Comparison of ENCODE assay signal across 1 cellular context in the genomic region with DNA sequence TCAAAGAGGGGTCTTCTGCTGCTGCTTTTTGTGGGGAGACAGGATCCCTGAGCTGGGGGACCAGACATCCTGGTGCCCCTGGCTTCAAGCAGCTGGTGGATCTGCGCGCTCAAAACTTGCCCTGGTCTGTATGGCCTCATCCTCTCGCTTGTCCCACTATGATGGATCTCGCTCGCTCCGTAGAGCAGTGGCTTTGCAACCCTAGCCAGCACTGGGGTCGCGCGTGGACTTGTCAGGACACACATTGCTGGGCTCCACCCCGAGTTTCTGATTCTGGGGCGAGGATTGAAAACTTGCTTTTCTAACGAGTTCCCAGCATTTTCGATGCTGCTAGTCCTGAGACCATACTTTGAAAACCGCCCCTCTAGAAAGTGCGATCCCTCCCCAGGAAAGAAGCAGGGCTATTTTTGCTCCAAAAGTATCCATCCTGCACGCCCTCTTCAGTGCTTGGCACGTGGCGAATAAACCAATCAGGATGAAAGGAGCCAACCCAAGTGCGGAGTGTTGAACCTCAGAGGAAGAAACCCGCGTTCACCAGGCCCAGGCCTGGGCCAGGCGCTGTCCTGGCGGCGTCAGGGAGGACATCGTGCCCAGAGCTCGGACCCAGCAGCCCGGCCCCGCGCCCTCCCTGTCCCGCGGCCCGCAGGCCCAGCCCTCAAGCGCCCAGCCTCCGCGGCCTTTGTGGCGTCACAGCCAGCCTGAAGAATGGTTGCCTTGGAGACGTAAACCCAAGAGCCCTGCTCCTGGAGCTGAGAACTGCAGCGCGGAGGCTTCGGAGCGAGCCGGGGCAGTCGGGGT.
TF ChIP-seq lines count a peak whose summit lies in the region.

A gene (plus strand): TSS at position 731 of the 798 bp plus-strand sequence. CDS start 1,092 bp downstream, outside the sequence.

TF ChIP-seq in HepG2, 621 proteins besides CTCF, POLR2A, EP300 and RAD21:
- TF ChIP-seq TBL1XR1 (IDR thresholded peaks at IDR 0.05; ENCODE audit: borderline replicate concordance, low read length, partially characterized antibody) (no peak), U2AF2 (IDR thresholded peaks at IDR 0.05; ENCODE audit: low read depth, low read length) (no peak), ZNF558 (CRISPR knock-in tag; IDR thresholded peaks at IDR 0.05; ENCODE audit: borderline replicate concordance) (no peak), SCMH1 (CRISPR knock-in tag; IDR thresholded peaks at IDR 0.05; ENCODE audit: borderline replicate concordance) (no peak), MAZ (IDR thresholded peaks at IDR 0.05; ENCODE audit: borderline replicate concordance, low read depth, low read length) (no peak), MAZ (CRISPR knock-in tag; IDR thresholded peaks at IDR 0.05; ENCODE audit: low read depth) (no peak), ATF7-NPFF (CRISPR knock-in tag; IDR thresholded peaks at IDR 0.05; ENCODE audit: low read depth) (no peak)
